Comparison of ENCODE assay signal across 21 cellular contexts in the genomic region with DNA sequence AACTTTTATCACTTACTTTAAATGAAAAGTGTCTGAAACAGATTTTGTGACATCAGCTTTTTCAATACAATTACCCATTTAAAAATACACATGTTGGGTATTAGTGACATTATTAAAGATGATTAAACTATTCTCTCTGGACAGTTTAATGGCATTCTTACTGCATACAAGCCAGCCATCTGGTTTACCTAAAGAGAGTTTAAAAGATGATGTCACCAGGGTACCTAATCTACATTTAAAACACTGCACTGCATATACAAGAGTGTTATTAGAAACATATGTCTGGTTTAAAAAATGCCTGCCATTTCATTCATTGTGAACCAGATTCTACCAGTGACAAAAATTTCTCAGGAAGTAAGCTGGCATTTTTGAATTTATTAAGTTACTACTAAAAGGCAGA.
"Had no signal": no experiment of that assay in that cellular context is flagged by ENCODE, and none has a peak within 500 bp of the region (broad histone marks: within the 10 kb centered on the region; RNA-seq: fewer than 3 reads in every experiment).

No MANE protein-coding gene starts in this region.

- H3K9me3 ChIP-seq: esophagus squamous epithelium, psoas muscle, right lobe of liver, tibial artery, upper lobe of left lung, uterus had no signal

- H3K27ac Mint-ChIP-seq: naive thymus-derived CD4-positive, alpha-beta T cell; nephron progenitor cell; stimulated activated memory B cell treated with anti-CD40 and anti-IgM and Interleukin-4, amounts not matched to agents 10 μg/mL and 1 μg/mL and 100 μg/mL, for 72 hours; stimulated activated naive CD8-positive, alpha-beta T cell treated with anti-CD3 and anti-CD28 coated beads, Interleukin-15, Interleukin-2, amounts not matched to agents 100 ng/mL and 50 ng/mL, for 24 hours had no signal

- H3K27me3 ChIP-seq: esophagus squamous epithelium, hepatocyte, right lobe of liver, spleen, tibial artery, upper lobe of left lung, uterus had no signal

- H3K9me3 Mint-ChIP-seq: nephron progenitor cell; stimulated activated memory B cell treated with anti-CD40 and anti-IgM and Interleukin-4, amounts not matched to agents 10 μg/mL and 1 μg/mL and 100 μg/mL, for 72 hours had no signal

- ATAC-seq: left colon; naive thymus-derived CD4-positive, alpha-beta T cell; psoas muscle; right lobe of liver; stimulated activated memory B cell treated with anti-CD40 and anti-IgM and Interleukin-4, amounts not matched to agents 10 μg/mL and 1 μg/mL and 100 μg/mL, for 72 hours had no signal

- H3K4me1 Mint-ChIP-seq: naive thymus-derived CD4-positive, alpha-beta T cell; nephron progenitor cell; stimulated activated memory B cell treated with anti-CD40 and anti-IgM and Interleukin-4, amounts not matched to agents 10 μg/mL and 1 μg/mL and 100 μg/mL, for 72 hours had no signal

- H2AFZ ChIP-seq: hepatocyte had no signal

- H3K4me3 ChIP-seq: esophagus squamous epithelium, hepatocyte, psoas muscle, right lobe of liver, spleen, tibial artery, upper lobe of left lung, uterus had no signal

- H3K27ac ChIP-seq: esophagus squamous epithelium, hepatocyte, psoas muscle, right lobe of liver, spleen, tibial artery, upper lobe of left lung, uterus had no signal

- H3K4me2 ChIP-seq: hepatocyte had no signal

- H3K36me3 Mint-ChIP-seq: naive thymus-derived CD4-positive, alpha-beta T cell; stimulated activated memory B cell treated with anti-CD40 and anti-IgM and Interleukin-4, amounts not matched to agents 10 μg/mL and 1 μg/mL and 100 μg/mL, for 72 hours had no signal

- H3K4me1 ChIP-seq: esophagus squamous epithelium, psoas muscle, right lobe of liver, spleen, tibial artery, upper lobe of left lung, uterus had no signal

- H3K4me3 Mint-ChIP-seq: naive thymus-derived CD4-positive, alpha-beta T cell; nephron progenitor cell; stimulated activated memory B cell treated with anti-CD40 and anti-IgM and Interleukin-4, amounts not matched to agents 10 μg/mL and 1 μg/mL and 100 μg/mL, for 72 hours; stimulated activated naive CD8-positive, alpha-beta T cell treated with anti-CD3 and anti-CD28 coated beads, Interleukin-15, Interleukin-2, amounts not matched to agents 100 ng/mL and 50 ng/mL, for 24 hours had no signal

- H3K36me3 ChIP-seq: esophagus squamous epithelium, right lobe of liver, spleen, tibial artery, upper lobe of left lung, uterus had no signal

- H3K27me3 Mint-ChIP-seq: naive thymus-derived CD4-positive, alpha-beta T cell; stimulated activated memory B cell treated with anti-CD40 and anti-IgM and Interleukin-4, amounts not matched to agents 10 μg/mL and 1 μg/mL and 100 μg/mL, for 72 hours; stimulated activated naive CD8-positive, alpha-beta T cell treated with anti-CD3 and anti-CD28 coated beads, Interleukin-15, Interleukin-2, amounts not matched to agents 100 ng/mL and 50 ng/mL, for 24 hours had no signal

- H3K79me2 ChIP-seq: hepatocyte had no signal

- DNase-seq: dermis blood vessel endothelial cell; esophagus squamous epithelium; foreskin fibroblast; head of caudate nucleus; left colon; mesendoderm; naive thymus-derived CD4-positive, alpha-beta T cell; nephron progenitor cell; psoas muscle; retina; right lobe of liver; spleen; stimulated activated CD4-positive, alpha-beta T cell treated with anti-CD3 and anti-CD28 coated beads, Interleukin-15, amount 100 ng/mL, for 24 hours; stimulated activated CD4-positive, alpha-beta T cell treated with anti-CD3 and anti-CD28 coated beads, Interleukin-1b, Interleukin-23, amount 100 ng/mL, for 48 hours; stimulated activated CD4-positive, alpha-beta T cell treated with anti-CD3 and anti-CD28 coated beads, Interleukin-4, amount 100 ng/mL, for 24 hours; tibial artery; upper lobe of left lung; uterus had no signal
